In the genomic region with DNA sequence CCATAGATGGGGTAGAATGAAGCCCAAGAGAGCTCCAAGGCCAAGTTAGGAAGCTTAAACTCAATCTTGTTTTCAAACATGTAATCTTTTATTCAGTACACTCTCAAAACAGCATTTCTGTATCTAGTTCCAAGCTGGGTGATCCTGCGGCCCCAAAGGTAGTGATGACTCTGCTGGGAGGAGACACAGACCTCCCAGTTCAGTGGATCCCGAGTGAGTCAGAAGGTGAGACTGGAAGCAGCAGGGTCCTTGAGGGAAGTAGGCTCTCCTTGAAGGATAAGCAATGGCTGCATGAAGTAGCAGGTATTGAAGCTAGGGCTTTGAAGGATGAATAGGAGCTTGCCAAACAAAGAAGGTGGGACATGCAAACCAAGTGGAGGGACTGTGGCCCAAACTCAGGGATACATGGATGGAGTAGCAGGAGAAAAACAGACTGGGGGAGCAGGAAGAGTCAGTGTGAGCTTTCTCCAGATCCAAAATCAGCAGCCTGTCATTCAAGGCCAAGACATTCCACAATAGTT, we compare ENCODE assay signal across 15 cellular contexts. TPM values are rescaled to one million over a fixed set of nuclear protein-coding genes. Genes with fewer than 3 reads are reported as not detected.
"Had no signal": no experiment of that assay in that cellular context is flagged by ENCODE, and none has a peak within 500 bp of the region (broad histone marks: within the 10 kb centered on the region; RNA-seq: fewer than 3 reads in every experiment).

No MANE protein-coding gene starts in this region.

- H3K4me3 ChIP-seq: gastrocnemius medialis, heart right ventricle, right atrium auricular region, thyroid gland had no signal

- H3K27ac ChIP-seq: gastrocnemius medialis, heart right ventricle, right atrium auricular region, thyroid gland, VCaP had no signal

- H3K36me3 ChIP-seq: gastrocnemius medialis, heart right ventricle, right atrium auricular region, thyroid gland had no signal

- H3K27me3 ChIP-seq: right atrium auricular region, thyroid gland had no signal

- FAIRE-seq: endometrium, islet of Langerhans, small intestine had no signal

- H3K4me1 ChIP-seq: gastrocnemius medialis, heart right ventricle, right atrium auricular region, thyroid gland had no signal

- H3K9me3 ChIP-seq: thyroid gland had no signal

- ATAC-seq: activated CD4-positive, alpha-beta T cell treated with anti-CD3 and anti-CD28 coated beads for 36 hours; gastrocnemius medialis; heart right ventricle; left ventricle myocardium superior had no signal

- DNase-seq: activated CD4-positive, alpha-beta memory T cell treated with anti-CD3 and anti-CD28 coated beads, Interleukin-2, amount 10 ng/mL, durations not matched to agents 7 days and 5 days; activated CD4-positive, alpha-beta T cell treated with anti-CD3 and anti-CD28 coated beads for 36 hours; activated naive CD8-positive, alpha-beta T cell treated with anti-CD3 and anti-CD28 coated beads, Interleukin-2, amount 10 ng/mL, durations not matched to agents 7 days and 5 days; activated T-cell treated with anti-CD3 and anti-CD28 coated beads, Interleukin-2, amount 50 U/mL, for 48 hours; anterior cingulate cortex; gastrocnemius medialis; heart right ventricle; left ventricle myocardium superior; small intestine; T-helper 1 cell; thyroid gland had no signal

RNA-seq across cellular contexts. Expression of a gene that starts 9.6 kb away (rescaled TPM):
- total RNA-seq: left ventricle myocardium superior, thyroid gland had no signal
